19 cellular contexts compared by ENCODE assay signal in the genomic region with DNA sequence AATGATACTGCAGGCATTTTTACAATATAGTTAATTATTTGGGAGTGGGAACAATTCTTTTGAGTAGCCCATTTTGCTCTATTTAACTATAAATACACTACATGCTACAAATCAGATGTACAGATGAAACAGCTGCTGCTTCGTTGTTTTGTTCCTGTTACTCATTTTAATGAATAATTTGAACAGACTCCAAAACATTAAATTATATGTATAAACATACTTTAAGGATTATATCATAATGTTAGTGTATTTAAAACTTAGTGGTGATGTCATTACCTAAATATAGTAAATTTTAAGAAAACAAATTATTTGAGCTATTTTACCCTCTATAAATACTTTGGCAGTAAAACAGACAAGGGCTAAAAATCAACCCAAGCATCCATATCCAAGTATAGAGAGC.
A peak's percentile ranks its signal among the peaks of the same experiment; 100 is the strongest.
DNase-seq lines count a peak whose midpoint lies in the region; ATAC-seq and TF ChIP-seq lines count a peak whose summit lies in the region.
"Had no signal": no experiment of that assay in that cellular context is flagged by ENCODE, and none has a peak within 500 bp of the region (broad histone marks: within the 10 kb centered on the region; RNA-seq: fewer than 3 reads in every experiment).

No MANE protein-coding gene starts in this region.

- H3K4me1 ChIP-seq in gastroesophageal sphincter (peaks cover 32 to 90% (median 33%) of the 10 kb centered on the region in 3 donors), tibial artery (peaks cover 0 to 87% (median 42%) of the 10 kb centered on the region in 4 donors), left lung (peaks cover 6 to 30% of the 10 kb centered on the region in 2 donors)

- intact Hi-C loops in tibial artery (cut with DNase I; ENCODE audit: low total_unique reads) (loop anchor here (5.0 kb wide), 1 partner anchor 60 kb away; a partner anchor contains a TSS), left lung (cut with DNase I) (no loop called here)

- no peak for TF ChIP-seq CTCF in gastroesophageal sphincter (IDR thresholded peaks at IDR 0.05)
- no peak for TF ChIP-seq CTCF in tibial artery (IDR thresholded peaks at IDR 0.05)
- TF ChIP-seq CTCF in left lung (IDR thresholded peaks at IDR 0.05): no peak

- H3K27ac ChIP-seq in cingulate gyrus (ENCODE audit: low read depth, low read length) (peak overlapping the region; percentile 34), gastroesophageal sphincter (peak overlapping the region in 3 of 4 donors; percentile 11 to 55 (median 45)), tibial artery (peak overlapping the region; percentile 15 to 38), left lung (no peak overlapping the region)
- H3K27ac ChIP-seq: 22Rv1 had no signal

- 11 to 22% methylated on average over 1 of the region's 1 CpG for WGBS in gastroesophageal sphincter (ENCODE audit: low coverage in 1 of 2), 2 donors

- TF ChIP-seq POLR2A in gastroesophageal sphincter (IDR thresholded peaks at IDR 0.05): no peak

- TF ChIP-seq EP300 in gastroesophageal sphincter (IDR thresholded peaks at IDR 0.05): no peak

- DNase-seq in NCI-H446 treated with DMSO at 0.1 percent for 48 hours (lab: John Stamatoyannopoulos, UW) (peak; percentile 24), NCI-H446 (lab: John Stamatoyannopoulos, UW) (no peak), tibial artery (no peak), HuH-7.5 (ENCODE audit: low spot score) (no peak), RPMI8226 (no peak), left lung (no peak)
- DNase-seq: activated CD4-positive, alpha-beta T cell treated with anti-CD3 and anti-CD28 coated beads, Interleukin-2, amount 50 U/mL, for 1 hour; activated CD8-positive, alpha-beta memory T cell treated with anti-CD3 and anti-CD28 coated beads, Interleukin-2, amount 50 U/mL, for 48 hours; activated effector memory CD4-positive, alpha-beta T cell treated with Interleukin-2 at 50 U/mL for 16 hours; amygdala; NCI-H1092; NCI-H2081; stimulated activated CD4-positive, alpha-beta T cell treated with anti-CD3 and anti-CD28 coated beads, Interleukin-2, amount 100 ng/mL, for 24 hours; stimulated activated naive CD8-positive, alpha-beta T cell treated with anti-CD3 and anti-CD28 coated beads, Interleukin-15, Interleukin-2, amounts not matched to agents 100 U/mL and 50 U/mL, for 24 hours; T-helper 1 cell had no signal

- H3K36me3 ChIP-seq in gastroesophageal sphincter (no peaks in the 10 kb centered on the region), tibial artery (no peaks in the 10 kb centered on the region), left lung (no peaks in the 10 kb centered on the region)

- H3K9me3 ChIP-seq in gastroesophageal sphincter: no peaks in the 10 kb centered on the region
- H3K9me3 ChIP-seq in tibial artery: no peaks in the 10 kb centered on the region
- H3K9me3 ChIP-seq in left lung: no peaks in the 10 kb centered on the region

- no peaks in the 10 kb centered on the region for H3K27me3 ChIP-seq in gastroesophageal sphincter
- H3K27me3 ChIP-seq in tibial artery: no peaks in the 10 kb centered on the region
- H3K27me3 ChIP-seq in left lung: no peaks in the 10 kb centered on the region

- H3K4me3 ChIP-seq in gastroesophageal sphincter (no peak overlapping the region), tibial artery (no peak overlapping the region), left lung (no peak overlapping the region)

- ATAC-seq in gastroesophageal sphincter (no peak), left lung (no peak)
- ATAC-seq: sciatic nerve; stimulated activated naive CD8-positive, alpha-beta T cell treated with anti-CD3 and anti-CD28 coated beads, Interleukin-15, Interleukin-2, amounts not matched to agents 100 U/mL and 50 U/mL, for 24 hours had no signal

Comparison
In these comparisons a context has a peak if more than half of its experiments do, and no peak if none do; other contexts are left out.
1. H3K27ac ChIP-seq: peak in cingulate gyrus (single experiment), gastroesophageal sphincter (3 of 4) and tibial artery (2 of 2); none in left lung (0 of 2).